Comparison of ENCODE assay signal across 12 cellular contexts in genomic region chr11:112525270-112525669, GRCh38.
DNase-seq lines count a peak whose midpoint lies in the region; ATAC-seq and TF ChIP-seq lines count a peak whose summit lies in the region.
"Had no signal": no experiment of that assay in that cellular context is flagged by ENCODE, and none has a peak within 500 bp of the region (broad histone marks: within the 10 kb centered on the region; RNA-seq: fewer than 3 reads in every experiment).

No MANE protein-coding gene starts in this region.

- H3K4me3 Mint-ChIP-seq in naive thymus-derived CD4-positive, alpha-beta T cell: no peak overlapping the region
- no peak overlapping the region for H3K4me3 Mint-ChIP-seq in T-helper 2 cell treated with Interferon-gamma antibody and Interleukin-4, amounts not matched to agents 5 μg/mL and 100 μg/mL, for 36 hours
- H3K4me3 Mint-ChIP-seq: activated naive CD4-positive, alpha-beta T cell treated with anti-CD3 and anti-CD28 coated beads, Interleukin-2, amount 10 ng/mL, durations not matched to agents 7 days and 5 days; stimulated activated naive B cell treated with anti-CD40 and anti-IgM and Interleukin-4, amounts not matched to agents 10 μg/mL and 1 μg/mL and 100 μg/mL, for 72 hours had no signal

- no peak for TF ChIP-seq CTCF in fibroblast of pulmonary artery (IDR thresholded peaks at IDR 0.05; ENCODE audit: low read length, missing control alignments)

- H3K36me3 ChIP-seq in naive thymus-derived CD4-positive, alpha-beta T cell (ENCODE audit: control insufficient read depth in 2 of 3, insufficient read depth in 3 of 3, low read length in 3 of 3): no peaks in the 10 kb centered on the region

- in situ Hi-C loops in G401 (cut with HindIII; ENCODE audit: low sequenced_read_pairs): no loop called here

- no peaks in the 10 kb centered on the region for H3K9me3 ChIP-seq in naive thymus-derived CD4-positive, alpha-beta T cell (ENCODE audit: control insufficient read depth in 2 of 3, low read length in 3 of 3)

- intact Hi-C loops in naive thymus-derived CD4-positive, alpha-beta T cell (cut with micrococcal nuclease): no loop called here

- H3K4me1 Mint-ChIP-seq in naive thymus-derived CD4-positive, alpha-beta T cell: peaks cover 0 to 23% (median 0%) of the 10 kb centered on the region in 7 donors
- no peaks in the 10 kb centered on the region for H3K4me1 Mint-ChIP-seq in T-helper 2 cell treated with Interferon-gamma antibody and Interleukin-4, amounts not matched to agents 5 μg/mL and 100 μg/mL, for 36 hours (ENCODE audit: low read depth)
- H3K4me1 Mint-ChIP-seq: activated naive CD4-positive, alpha-beta T cell treated with anti-CD3 and anti-CD28 coated beads, Interleukin-2, amount 10 ng/mL, durations not matched to agents 7 days and 5 days; stimulated activated naive B cell treated with anti-CD40 and anti-IgM and Interleukin-4, amounts not matched to agents 10 μg/mL and 1 μg/mL and 100 μg/mL, for 72 hours had no signal

- no peaks in the 10 kb centered on the region for H3K4me1 ChIP-seq in naive thymus-derived CD4-positive, alpha-beta T cell (ENCODE audit: control insufficient read depth in 2 of 2, insufficient read depth in 2 of 2, low read length in 2 of 2)

- POLR2A ChIA-PET in naive thymus-derived CD4-positive, alpha-beta T cell (lab: Charles Lee): no interaction called here

- CTCF ChIA-PET in naive thymus-derived CD4-positive, alpha-beta T cell (lab: Charles Lee): no interaction called here

- no peak overlapping the region for H3K27ac Mint-ChIP-seq in naive thymus-derived CD4-positive, alpha-beta T cell
- H3K27ac Mint-ChIP-seq in T-helper 2 cell treated with Interferon-gamma antibody and Interleukin-4, amounts not matched to agents 5 μg/mL and 100 μg/mL, for 36 hours: no peak overlapping the region
- H3K27ac Mint-ChIP-seq: activated naive CD4-positive, alpha-beta T cell treated with anti-CD3 and anti-CD28 coated beads, Interleukin-2, amount 10 ng/mL, durations not matched to agents 7 days and 5 days; stimulated activated naive B cell treated with anti-CD40 and anti-IgM and Interleukin-4, amounts not matched to agents 10 μg/mL and 1 μg/mL and 100 μg/mL, for 72 hours had no signal

- ATAC-seq in naive thymus-derived CD4-positive, alpha-beta T cell: peak; percentile 56
- ATAC-seq in GM19467 (IDR thresholded peaks at IDR 0.05; ENCODE audit: unreplicated experiment): no peak
- ATAC-seq in HG02678 (IDR thresholded peaks at IDR 0.05; ENCODE audit: unreplicated experiment): no peak
- ATAC-seq: stimulated activated naive B cell treated with anti-CD40 and anti-IgM and Interleukin-4, amounts not matched to agents 10 μg/mL and 1 μg/mL and 100 μg/mL, for 72 hours had no signal

- no peak overlapping the region for H3K4me3 ChIP-seq in fibroblast of pulmonary artery (replicated peaks; ENCODE audit: low read depth, low read length)
- H3K4me3 ChIP-seq in naive thymus-derived CD4-positive, alpha-beta T cell (ENCODE audit: low read length): no peak overlapping the region

- no peak overlapping the region for H3K27ac ChIP-seq in naive thymus-derived CD4-positive, alpha-beta T cell (ENCODE audit: low read depth, low read length)
- H3K27ac ChIP-seq: RWPE1 had no signal

- no peaks in the 10 kb centered on the region for H3K27me3 ChIP-seq in naive thymus-derived CD4-positive, alpha-beta T cell (ENCODE audit: control insufficient read depth in 2 of 2, insufficient read depth in 2 of 2, low read length in 2 of 2)

- peak; percentile 37 for DNase-seq in Ammon's horn (ENCODE audit: low spot score)
- peak; percentile 38 for DNase-seq in NCI-H226
- DNase-seq in fibroblast of pulmonary artery (ENCODE audit: low read depth): peak; percentile 6
- no peak for DNase-seq in naive thymus-derived CD4-positive, alpha-beta T cell
- DNase-seq in G401 (ENCODE audit: low spot score): no peak
- DNase-seq in T-helper 2 cell treated with Interferon-gamma antibody and Interleukin-4, amounts not matched to agents 5 μg/mL and 100 μg/mL, for 36 hours (ENCODE audit: low spot score): no peak
- DNase-seq: activated CD4-positive, CD25-positive, alpha-beta regulatory T cell treated with anti-CD3 and anti-CD28 coated beads, Interleukin-2, amount 50 U/mL, for 72 hours; activated naive CD4-positive, alpha-beta T cell treated with anti-CD3 and anti-CD28 coated beads, Interleukin-2, amount 10 ng/mL, durations not matched to agents 7 days and 5 days; stimulated activated naive B cell treated with anti-CD40 and anti-IgM and Interleukin-4, amounts not matched to agents 10 μg/mL and 1 μg/mL and 100 μg/mL, for 72 hours had no signal

- H3K9me3 Mint-ChIP-seq in naive thymus-derived CD4-positive, alpha-beta T cell: no peaks in the 10 kb centered on the region
- no peaks in the 10 kb centered on the region for H3K9me3 Mint-ChIP-seq in T-helper 2 cell treated with Interferon-gamma antibody and Interleukin-4, amounts not matched to agents 5 μg/mL and 100 μg/mL, for 36 hours
- H3K9me3 Mint-ChIP-seq: activated naive CD4-positive, alpha-beta T cell treated with anti-CD3 and anti-CD28 coated beads, Interleukin-2, amount 10 ng/mL, durations not matched to agents 7 days and 5 days; stimulated activated naive B cell treated with anti-CD40 and anti-IgM and Interleukin-4, amounts not matched to agents 10 μg/mL and 1 μg/mL and 100 μg/mL, for 72 hours had no signal

- H3K36me3 Mint-ChIP-seq in naive thymus-derived CD4-positive, alpha-beta T cell: no peaks in the 10 kb centered on the region
- no peaks in the 10 kb centered on the region for H3K36me3 Mint-ChIP-seq in T-helper 2 cell treated with Interferon-gamma antibody and Interleukin-4, amounts not matched to agents 5 μg/mL and 100 μg/mL, for 36 hours (ENCODE audit: low read depth)
- H3K36me3 Mint-ChIP-seq: activated naive CD4-positive, alpha-beta T cell treated with anti-CD3 and anti-CD28 coated beads, Interleukin-2, amount 10 ng/mL, durations not matched to agents 7 days and 5 days; stimulated activated naive B cell treated with anti-CD40 and anti-IgM and Interleukin-4, amounts not matched to agents 10 μg/mL and 1 μg/mL and 100 μg/mL, for 72 hours had no signal

- H3K27me3 Mint-ChIP-seq in naive thymus-derived CD4-positive, alpha-beta T cell: peaks cover 0 to 5% (median 4%) of the 10 kb centered on the region in 5 donors
- H3K27me3 Mint-ChIP-seq in T-helper 2 cell treated with Interferon-gamma antibody and Interleukin-4, amounts not matched to agents 5 μg/mL and 100 μg/mL, for 36 hours (ENCODE audit: low read depth): peaks cover 7% of the 10 kb centered on the region

Comparison
In these comparisons a context has a peak if more than half of its experiments do, and no peak if none do; other contexts are left out.
1. DNase-seq: peak in Ammon's horn (single experiment), NCI-H226 (single experiment) and fibroblast of pulmonary artery (single experiment); none in naive thymus-derived CD4-positive, alpha-beta T cell (0 of 9), G401 (single experiment) and T-helper 2 cell treated with Interferon-gamma antibody and Interleukin-4, amounts not matched to agents 5 μg/mL and 100 μg/mL, for 36 hours (single experiment).